In the genomic region with DNA sequence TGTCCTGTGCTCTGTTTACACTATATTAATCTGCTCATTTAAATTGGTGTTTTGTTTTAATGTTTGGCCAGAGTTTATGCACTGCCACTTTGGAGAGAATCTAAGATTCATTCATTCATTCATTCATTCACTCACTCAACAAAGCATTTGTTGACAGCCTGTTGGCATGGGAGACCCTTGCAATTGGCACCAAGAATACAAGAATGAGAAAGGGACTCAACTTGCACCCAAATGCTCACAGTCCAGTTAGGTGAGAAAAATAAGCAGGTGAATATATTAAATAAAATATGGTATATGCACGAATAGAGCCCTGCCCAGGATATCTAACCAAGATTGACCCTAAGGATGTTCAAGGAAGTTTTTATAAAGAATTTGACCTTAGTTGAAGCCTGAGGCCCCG, we compare ENCODE assay signal across 1 cellular context.
TF ChIP-seq lines count a peak whose summit lies in the region.

No MANE protein-coding gene starts in this region.

TF ChIP-seq in HepG2, 621 proteins besides CTCF, POLR2A, EP300 and RAD21 (continued from another document):
- TF ChIP-seq RBM22 (optimal IDR thresholded peaks at IDR 0.05; ENCODE audit: low read length): peak; percentile 84
TF ChIP-seq in HepG2: peak in this region for 4.
